In genomic region chr17:45992175-45992574, GRCh38 we compare ENCODE assay signal across 22 cellular contexts. TPM values are rescaled to one million over a fixed set of nuclear protein-coding genes. Genes with fewer than 3 reads are reported as not detected.
DNase-seq lines count a peak whose midpoint lies in the region; FAIRE-seq and TF ChIP-seq lines count a peak whose summit lies in the region.
"Had no signal": no experiment of that assay in that cellular context is flagged by ENCODE, and none has a peak within 500 bp of the region (broad histone marks: within the 10 kb centered on the region; RNA-seq: fewer than 3 reads in every experiment).

No MANE protein-coding gene starts in this region.

- no peak overlapping the region for H2BK120ac ChIP-seq in neuronal stem cell (ENCODE audit: low read depth, low read length)

- H3K9ac ChIP-seq in neuronal stem cell (ENCODE audit: low read depth, low read length, poor library complexity) (no peak overlapping the region), kidney (ENCODE audit: low read length in 2 of 2) (no peak overlapping the region)

- H3K18ac ChIP-seq in neuronal stem cell (ENCODE audit: low read length): no peak overlapping the region

- no peak overlapping the region for H3K4me3 Mint-ChIP-seq in activated CD4-positive, alpha-beta T cell treated with anti-CD3 and anti-CD28 coated beads, Interleukin-2, amount 10 ng/mL, durations not matched to agents 7 days and 5 days
- H3K4me3 Mint-ChIP-seq: CD4-positive, CD25-positive, alpha-beta regulatory T cell; CD8-positive, alpha-beta memory T cell; GM23338; HFFc6 had no signal

- no peaks in the 10 kb centered on the region for H3K9me3 Mint-ChIP-seq in activated CD4-positive, alpha-beta T cell treated with anti-CD3 and anti-CD28 coated beads, Interleukin-2, amount 10 ng/mL, durations not matched to agents 7 days and 5 days
- H3K9me3 Mint-ChIP-seq: CD8-positive, alpha-beta memory T cell; GM23338; HFFc6 had no signal

- no peaks in the 10 kb centered on the region for H3K79me1 ChIP-seq in neuronal stem cell (ENCODE audit: low read depth, low read length)

- H3K23ac ChIP-seq in neuronal stem cell (ENCODE audit: low read depth, low read length, poor library complexity): no peak overlapping the region

- H3K27ac Mint-ChIP-seq in activated CD4-positive, alpha-beta T cell treated with anti-CD3 and anti-CD28 coated beads, Interleukin-2, amount 10 ng/mL, durations not matched to agents 7 days and 5 days: no peak overlapping the region
- H3K27ac Mint-ChIP-seq: CD4-positive, CD25-positive, alpha-beta regulatory T cell; GM23338; HFFc6 had no signal

- H4K91ac ChIP-seq in neuronal stem cell (ENCODE audit: low read depth, low read length, poor library complexity): no peak overlapping the region

- no peaks in the 10 kb centered on the region for H3K27me3 ChIP-seq in dorsolateral prefrontal cortex
- H3K27me3 ChIP-seq in neuronal stem cell (ENCODE audit: control insufficient read depth in 3 of 3, insufficient read depth in 3 of 3, low read depth in 1 of 3, low read length in 3 of 3): peaks cover 0 to 7% (median 0%) of the 10 kb centered on the region in 3 experiments
- H3K27me3 ChIP-seq: BE2C had no signal

- H3K4ac ChIP-seq in neuronal stem cell (ENCODE audit: low read length): no peak overlapping the region

- H2AK5ac ChIP-seq in neuronal stem cell (ENCODE audit: low read depth, low read length): peak overlapping the region; percentile 1

- H4K8ac ChIP-seq in neuronal stem cell (ENCODE audit: low read depth, low read length): no peak overlapping the region

- H3K9me3 ChIP-seq in HEK293 (ENCODE audit: control insufficient read depth, insufficient read depth, low read depth, low read length) (no peaks in the 10 kb centered on the region), neuronal stem cell (replicated peaks in 1 of 2; ENCODE audit: control insufficient read depth in 2 of 2, insufficient read depth in 1 of 2, low read depth in 1 of 2, low read length in 2 of 2) (no peaks in the 10 kb centered on the region), kidney (ENCODE audit: control insufficient read depth in 1 of 2, low read length in 2 of 2) (no peaks in the 10 kb centered on the region)
- H3K9me3 ChIP-seq: BE2C had no signal

- H2BK15ac ChIP-seq in neuronal stem cell (ENCODE audit: low read length): no peak overlapping the region

- DNase-seq in Ammon's horn (ENCODE audit: low spot score) (peak; percentile 49), dorsolateral prefrontal cortex (no peak), neuronal stem cell (ENCODE audit: low spot score) (no peak), kidney (no peak), NCI-H187 treated with DMSO at 0.1 percent for 48 hours (lab: John Stamatoyannopoulos, UW) (no peak)
- no peak for DNase-seq in activated CD4-positive, alpha-beta T cell treated with anti-CD3 and anti-CD28 coated beads, Interleukin-2, amount 10 ng/mL, durations not matched to agents 7 days and 5 days
- DNase-seq: BE2C; CD4-positive, CD25-positive, alpha-beta regulatory T cell; CD8-positive, alpha-beta memory T cell; COR-L47; DMS 273 treated with DMSO at 0.1 percent for 48 hours; HCEC 1CT; HFFc6 had no signal

- H3K4me2 ChIP-seq in neuronal stem cell (ENCODE audit: insufficient read depth, low read length, poor library complexity, severe bottlenecking): no peak overlapping the region
- H3K4me2 ChIP-seq: GM23338 had no signal

- no peak overlapping the region for H3K4me3 ChIP-seq in HEK293 (ENCODE audit: low read depth, low read length)
- no peak overlapping the region for H3K4me3 ChIP-seq in dorsolateral prefrontal cortex
- no peak overlapping the region for H3K4me3 ChIP-seq in neuronal stem cell (ENCODE audit: low read length in 2 of 2)
- H3K4me3 ChIP-seq in kidney (ENCODE audit: low read length in 2 of 2): no peak overlapping the region
- H3K4me3 ChIP-seq: GM23338 had no signal

- H3K14ac ChIP-seq in neuronal stem cell (ENCODE audit: low read length): no peak overlapping the region

- POLR2A ChIA-PET in HEK293 (lab: Yijun Ruan, JAX): interaction anchor here (0.6 to 0.7 kb wide), 2 partner anchors 46 to 158 kb away, joined by 3 to 4 read pairs; no protein-coding TSS in a partner anchor
- POLR2A ChIA-PET in activated CD4-positive, alpha-beta T cell treated with anti-CD3 and anti-CD28 coated beads, Interleukin-2, amount 10 ng/mL, durations not matched to agents 7 days and 5 days (lab: Charles Lee): no interaction called here

- H3K27ac ChIP-seq in HEK293 (ENCODE audit: extremely low read depth, low read depth, low read length) (no peak overlapping the region), dorsolateral prefrontal cortex (peak overlapping the region in 39 of 59 donors; percentile 0 to 90 (median 51)), neuronal stem cell (replicated peaks; ENCODE audit: low read length) (no peak overlapping the region), kidney (ENCODE audit: low read depth in 2 of 2, low read length in 2 of 2) (no peak overlapping the region)
- H3K27ac ChIP-seq: HL-60 had no signal

- H2BK5ac ChIP-seq in neuronal stem cell (ENCODE audit: low read length): no peak overlapping the region

- intact Hi-C loops in dorsolateral prefrontal cortex (cut with DNase I): no loop called here
- intact Hi-C loops in kidney (cut with DNase I): no loop called here

- no peaks in the 10 kb centered on the region for H3K4me1 ChIP-seq in HEK293 (ENCODE audit: control insufficient read depth, insufficient read depth, low read length)
- peaks cover 0 to 12% of the 10 kb centered on the region in 2 donors for H3K4me1 ChIP-seq in neuronal stem cell (ENCODE audit: control insufficient read depth in 2 of 2, insufficient read depth in 1 of 2, low read depth in 1 of 2, low read length in 2 of 2)
- no peaks in the 10 kb centered on the region for H3K4me1 ChIP-seq in kidney (ENCODE audit: control insufficient read depth in 1 of 2, insufficient read depth in 1 of 2, low read depth in 1 of 2, low read length in 2 of 2)
- H3K4me1 ChIP-seq: BE2C had no signal

- H3K27me3 Mint-ChIP-seq in activated CD4-positive, alpha-beta T cell treated with anti-CD3 and anti-CD28 coated beads, Interleukin-2, amount 10 ng/mL, durations not matched to agents 7 days and 5 days: no peaks in the 10 kb centered on the region
- H3K27me3 Mint-ChIP-seq: CD4-positive, CD25-positive, alpha-beta regulatory T cell; CD8-positive, alpha-beta memory T cell had no signal

- H2AFZ ChIP-seq in neuronal stem cell (ENCODE audit: low read length): peak overlapping the region; percentile 51
- H2AFZ ChIP-seq: GM23338 had no signal

- FAIRE-seq in kidney (lab: Jason Lieb, UNC): no peak
- FAIRE-seq: G401.6, GM12891, GM18507, H54 had no signal

- WGBS in neuronal stem cell (ENCODE audit: extremely low coverage in 2 of 2, insufficient read length in 2 of 2, insufficient replicate concordance in 1 of 2), 2 donors: no CpG with 5 or more reads among the region's 6 CpGs

- TF ChIP-seq CTCF in HEK293 (tag by site-specific recombination; IDR thresholded peaks at IDR 0.05) (no peak), dorsolateral prefrontal cortex (IDR thresholded peaks at IDR 0.05 in 54 of 56, conservative IDR thresholded peaks at IDR 0.05 in 2 of 56; ENCODE audit: low read depth in 1 of 56, partially characterized antibody in 56 of 56) (no peak), kidney (IDR thresholded peaks at IDR 0.05; ENCODE audit: borderline replicate concordance, extremely low read depth, insufficient read depth) (no peak)

- no peaks in the 10 kb centered on the region for H3K36me3 ChIP-seq in HEK293 (ENCODE audit: control insufficient read depth in 2 of 2, insufficient read depth in 1 of 2, low read length in 2 of 2)
- H3K36me3 ChIP-seq in neuronal stem cell (replicated peaks in 1 of 2; ENCODE audit: control insufficient read depth in 2 of 2, insufficient read depth in 2 of 2, low read length in 2 of 2): no peaks in the 10 kb centered on the region
- peaks cover 0 to 6% of the 10 kb centered on the region in 2 donors for H3K36me3 ChIP-seq in kidney (ENCODE audit: control insufficient read depth in 1 of 2, insufficient read depth in 2 of 2, low read length in 2 of 2)
- H3K36me3 ChIP-seq: BE2C had no signal

- H2BK12ac ChIP-seq in neuronal stem cell (ENCODE audit: low read length): no peak overlapping the region

- no peaks in the 10 kb centered on the region for H3K36me3 Mint-ChIP-seq in activated CD4-positive, alpha-beta T cell treated with anti-CD3 and anti-CD28 coated beads, Interleukin-2, amount 10 ng/mL, durations not matched to agents 7 days and 5 days (ENCODE audit: low read depth)
- H3K36me3 Mint-ChIP-seq: CD4-positive, CD25-positive, alpha-beta regulatory T cell; CD8-positive, alpha-beta memory T cell had no signal

- CTCF ChIA-PET in HEK293 (lab: Yijun Ruan, JAX): interaction anchor here (0.6 to 2.0 kb wide), 3 partner anchors 11 to 52 kb away, joined by 3 to 4 read pairs (median 3); no protein-coding TSS in a partner anchor
- CTCF ChIA-PET in activated CD4-positive, alpha-beta T cell treated with anti-CD3 and anti-CD28 coated beads, Interleukin-2, amount 10 ng/mL, durations not matched to agents 7 days and 5 days (lab: Charles Lee): interaction anchor here (1.6 kb wide), 1 partner anchor 12 kb away, joined by 5 read pairs; no protein-coding TSS in a partner anchor

- no peaks in the 10 kb centered on the region for H3K4me1 Mint-ChIP-seq in activated CD4-positive, alpha-beta T cell treated with anti-CD3 and anti-CD28 coated beads, Interleukin-2, amount 10 ng/mL, durations not matched to agents 7 days and 5 days
- H3K4me1 Mint-ChIP-seq: CD4-positive, CD25-positive, alpha-beta regulatory T cell; CD8-positive, alpha-beta memory T cell had no signal

TF ChIP-seq in HEK293, 187 proteins besides CTCF, POLR2A, EP300 and RAD21:
- peak; percentile 51 for TF ChIP-seq ATF2 (tag by site-specific recombination; IDR thresholded peaks at IDR 0.05; ENCODE audit: low read depth)
- no peak for TF ChIP-seq ZNF560 (tag by site-specific recombination; IDR thresholded peaks at IDR 0.05; ENCODE audit: borderline replicate concordance)

RNA-seq across cellular contexts. Expression of gene STH, which starts 6.9 kb away (rescaled TPM):
- total RNA-seq in dorsolateral prefrontal cortex (10 to 100 TPM in 84 of 120 experiments, 1 to 10 TPM in 36; 1.8 to 35.0 (median 12.2) TPM), kidney (not detected)
- not detected for polyA plus RNA-seq in neuronal stem cell (2013, experiment 1 of 2)
- polyA plus RNA-seq in neuronal stem cell (2013, experiment 2 of 2): not detected
- not detected for polyA plus RNA-seq in kidney (ENCODE audit: insufficient read depth, low read depth, low replicate concordance)
- not detected for total RNA-seq in activated CD4-positive, alpha-beta T cell treated with anti-CD3 and anti-CD28 coated beads, Interleukin-2, amount 10 ng/mL, durations not matched to agents 7 days and 5 days
- total RNA-seq: A172; CD4-positive, CD25-positive, alpha-beta regulatory T cell; CD8-positive, alpha-beta memory T cell; GM23338; HFFc6; HT1080 had no signal
- polyA plus RNA-seq: CD4-positive, CD25-positive, alpha-beta regulatory T cell; CD8-positive, alpha-beta memory T cell had no signal

Comparison
In these comparisons a context has a peak if more than half of its experiments do, and no peak if none do; other contexts are left out.
1. H3K27ac ChIP-seq: peak in dorsolateral prefrontal cortex (39 of 59); none in HEK293 (single experiment), neuronal stem cell (single experiment) and kidney (0 of 2).